Comparison of ENCODE assay signal across 11 cellular contexts in the genomic region with DNA sequence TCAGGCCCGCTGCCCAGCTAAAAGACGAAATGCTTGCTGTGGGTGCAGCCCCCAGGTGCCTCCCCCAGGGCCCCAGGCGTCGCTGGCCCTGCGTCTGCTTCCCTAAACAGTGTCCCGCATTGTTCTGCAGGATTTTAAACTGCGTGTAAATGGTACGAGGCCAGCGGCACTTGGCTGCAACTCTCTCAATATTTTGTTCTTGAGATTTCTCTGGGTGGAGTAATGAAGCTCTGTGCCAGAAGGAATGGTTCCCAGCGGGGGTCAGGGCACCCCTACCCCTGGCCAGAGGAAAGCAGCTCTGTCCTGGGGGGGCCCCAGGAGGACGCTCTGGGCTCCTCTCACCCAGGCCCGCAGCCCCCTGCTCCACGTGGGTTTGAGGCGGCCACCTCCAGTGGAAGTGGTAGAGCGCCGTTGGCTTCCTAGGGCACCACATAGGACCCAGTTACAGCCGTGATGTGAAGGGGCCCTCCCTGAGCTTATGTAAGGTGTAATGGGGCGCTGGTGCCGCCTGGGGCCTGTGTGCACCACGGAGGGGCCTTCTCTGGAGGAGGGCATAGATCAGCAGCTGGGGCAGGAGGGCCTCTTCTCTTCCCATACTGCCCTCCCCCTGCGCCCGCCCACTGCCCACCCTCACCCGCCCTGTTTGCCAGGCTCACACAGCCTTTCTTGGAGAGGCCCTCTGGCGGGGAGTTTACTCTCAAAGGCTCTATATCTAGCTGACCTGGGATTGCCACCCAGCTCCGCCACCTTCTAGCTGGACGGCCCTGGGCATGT. TPM values are rescaled to one million over a fixed set of nuclear protein-coding genes. Genes with fewer than 3 reads are reported as not detected.
DNase-seq lines count a peak whose midpoint lies in the region; ATAC-seq and TF ChIP-seq lines count a peak whose summit lies in the region.
"Had no signal": no experiment of that assay in that cellular context is flagged by ENCODE, and none has a peak within 500 bp of the region (broad histone marks: within the 10 kb centered on the region; RNA-seq: fewer than 3 reads in every experiment).

No MANE protein-coding gene starts in this region.

- H3K4me3 ChIP-seq in retinal pigment epithelial cell (ENCODE audit: low read length) (no peak overlapping the region), mesendoderm (ENCODE audit: low read length) (no peak overlapping the region)

- H3K36me3 ChIP-seq in mesendoderm (ENCODE audit: control insufficient read depth, insufficient read depth, low read length): no peaks in the 10 kb centered on the region

- TF ChIP-seq CTCF in retinal pigment epithelial cell (conservative IDR thresholded peaks at IDR 0.05; ENCODE audit: low read depth, low read length): peak; percentile 54

- H2AK5ac ChIP-seq in mesendoderm (ENCODE audit: low read length): no peak overlapping the region

- ATAC-seq in left lobe of liver: peak; percentile 11
- no peak for ATAC-seq in HG03521 (IDR thresholded peaks at IDR 0.05; ENCODE audit: unreplicated experiment)
- ATAC-seq in GM21360 (IDR thresholded peaks at IDR 0.05; ENCODE audit: unreplicated experiment): no peak

- no peak overlapping the region for H2BK15ac ChIP-seq in mesendoderm (replicated peaks; ENCODE audit: low read depth)

- H3K4me2 ChIP-seq in mesendoderm (ENCODE audit: low read length): no peak overlapping the region

- no peaks in the 10 kb centered on the region for H3K27me3 ChIP-seq in mesendoderm (ENCODE audit: insufficient read depth, low read length, poor library complexity)

- H3K27ac ChIP-seq in cingulate gyrus (ENCODE audit: low read depth, low read length): peak overlapping the region; percentile 91
- no peak overlapping the region for H3K27ac ChIP-seq in mesendoderm (ENCODE audit: low read depth, low read length)

- H4K8ac ChIP-seq in mesendoderm (ENCODE audit: low read depth, low read length): no peak overlapping the region

- no peak overlapping the region for H3K56ac ChIP-seq in mesendoderm (ENCODE audit: low read length)

- H3K23ac ChIP-seq in mesendoderm (ENCODE audit: low read length): no peak overlapping the region

- H2BK120ac ChIP-seq in mesendoderm (ENCODE audit: low read depth, low read length): no peak overlapping the region

- peak in 10 of 14 donors; percentile 13 to 79 (median 44) for DNase-seq in C1 segment of cervical spinal cord (lab: John Stamatoyannopoulos, UW)
- DNase-seq in left lobe of liver (ENCODE audit: low spot score): no peak
- no peak for DNase-seq in retinal pigment epithelial cell (ENCODE audit: low read depth)
- no peak for DNase-seq in mesendoderm
- no peak for DNase-seq in SHP77 treated with DMSO at 0.1 percent for 48 hours (lab: John Stamatoyannopoulos, UW)
- DNase-seq: endodermal cell, kidney glomerular epithelial cell had no signal

- H3K9ac ChIP-seq in mesendoderm (ENCODE audit: low read length): no peak overlapping the region

- H3K79me1 ChIP-seq in mesendoderm (ENCODE audit: low read length): peaks cover 23% of the 10 kb centered on the region

- H3K4me1 ChIP-seq in mesendoderm (ENCODE audit: control insufficient read depth, low read depth, low read length): peaks cover 8% of the 10 kb centered on the region

- no peak overlapping the region for H2BK5ac ChIP-seq in mesendoderm (ENCODE audit: low read length)

- H3K18ac ChIP-seq in mesendoderm (ENCODE audit: low read length): no peak overlapping the region

- H4K5ac ChIP-seq in mesendoderm (ENCODE audit: low read length): no peak overlapping the region

- no CpG with 5 or more reads among the region's 26 CpGs for WGBS in mesendoderm (ENCODE audit: extremely low coverage, insufficient coverage, low lambda C conversion rate)

- peaks cover 30% of the 10 kb centered on the region for H3K79me2 ChIP-seq in mesendoderm (ENCODE audit: control insufficient read depth, insufficient read depth, low read length)

- no peak overlapping the region for H3K4ac ChIP-seq in mesendoderm (ENCODE audit: low read depth, low read length)

RNA-seq across cellular contexts. Expression of gene PAK4, which starts 19.8 kb away (rescaled TPM):
- total RNA-seq in left lobe of liver: 19.4 TPM
- polyA plus RNA-seq in mesendoderm (2013, experiment 1 of 2): 56.1 TPM
- polyA plus RNA-seq in mesendoderm (2013, experiment 2 of 2): 52.0 TPM

RNA-seq across cellular contexts. Expression of gene NCCRP1, which starts 51.4 kb away (rescaled TPM):
- 0.08 TPM for total RNA-seq in left lobe of liver
- polyA plus RNA-seq in mesendoderm (2013, experiment 1 of 2): 0.45 TPM
- polyA plus RNA-seq in mesendoderm (2013, experiment 2 of 2): 0.39 TPM
- total RNA-seq: activated T-helper 1 cell treated with anti-CD3 and anti-CD28 coated beads, Interleukin-12 subunit alpha, Interleukin-12 subunit beta, Interleukin-2, Interleukin-4 antibody, amounts not matched to agents 30 ng/mL and 10 ng/mL and 1 ng/mL, durations not matched to agents 14 hours and 24 hours and 36 hours had no signal

RNA-seq across cellular contexts. Expression of gene SYCN, which starts 58.7 kb away (rescaled TPM):
- 1.6 TPM for total RNA-seq in left lobe of liver
- not detected for polyA plus RNA-seq in mesendoderm (2013, experiment 1 of 2)
- polyA plus RNA-seq in mesendoderm (2013, experiment 2 of 2): not detected
- total RNA-seq: activated T-helper 1 cell treated with anti-CD3 and anti-CD28 coated beads, Interleukin-12 subunit alpha, Interleukin-12 subunit beta, Interleukin-2, Interleukin-4 antibody, amounts not matched to agents 30 ng/mL and 10 ng/mL and 1 ng/mL, durations not matched to agents 14 hours and 24 hours and 36 hours; endodermal cell had no signal

Comparison
In these comparisons a context has a peak if more than half of its experiments do, and no peak if none do; other contexts are left out.
1. DNase-seq: peak in C1 segment of cervical spinal cord (10 of 14); none in left lobe of liver (single experiment), retinal pigment epithelial cell (single experiment), mesendoderm (single experiment) and SHP77 treated with DMSO at 0.1 percent for 48 hours (single experiment).